Comparison of ENCODE assay signal across 1 cellular context in genomic region chr6:156970595-156971112, GRCh38.
TF ChIP-seq lines count a peak whose summit lies in the region.

No MANE protein-coding gene starts in this region.

TF ChIP-seq in GM23338, 12 proteins besides CTCF, POLR2A, EP300 and RAD21:
- no peak for TF ChIP-seq POLR2AphosphoS5 (IDR thresholded peaks at IDR 0.05; ENCODE audit: low read depth)
- TF ChIP-seq ZNF114 (CRISPR knock-in tag; IDR thresholded peaks at IDR 0.05), result no peak
- no peak for TF ChIP-seq EZH2 (IDR thresholded peaks at IDR 0.05; ENCODE audit: low read depth, unreplicated experiment)
- no peak for TF ChIP-seq EZH2phosphoT487 (IDR thresholded peaks at IDR 0.05; ENCODE audit: unreplicated experiment)
